In genomic region chr1:156247460-156248322, GRCh38 we compare ENCODE assay signal across 9 cellular contexts. TPM values are rescaled to one million over a fixed set of nuclear protein-coding genes. Genes with fewer than 3 reads are reported as not detected.
A peak's percentile ranks its signal among the peaks of the same experiment; 100 is the strongest.
DNase-seq lines count a peak whose midpoint lies in the region; ATAC-seq, FAIRE-seq and TF ChIP-seq lines count a peak whose summit lies in the region.
"Had no signal": no experiment of that assay in that cellular context is flagged by ENCODE, and none has a peak within 500 bp of the region (broad histone marks: within the 10 kb centered on the region; RNA-seq: fewer than 3 reads in every experiment).

PAQR6 (minus strand) TSS chr1:156248056; CDS start chr1:156246731, 1,325 bp downstream.

- H3K4me3 Mint-ChIP-seq in progenitor cell of endocrine pancreas (ENCODE audit: low read depth): no peak within 1 kb of the TSS

- H3K9me3 ChIP-seq in heart right ventricle: no peaks in the 10 kb centered on the region
- H3K9me3 ChIP-seq: adrenal gland had no signal

- FAIRE-seq in GM19239 (lab: Jason Lieb, UNC): no peak

- peaks cover 6% of the 10 kb centered on the region for H3K36me3 Mint-ChIP-seq in progenitor cell of endocrine pancreas (ENCODE audit: insufficient read depth)

- peaks cover 4% of the 10 kb centered on the region for H3K4me1 Mint-ChIP-seq in progenitor cell of endocrine pancreas (ENCODE audit: low read depth)

- H3K27ac Mint-ChIP-seq in progenitor cell of endocrine pancreas: peak within 1 kb of the TSS; percentile 81

- H3K27me3 ChIP-seq in heart right ventricle: peaks cover 0 to 23% (median 8%) of the 10 kb centered on the region in 7 donors
- H3K27me3 ChIP-seq: adrenal gland had no signal

- 50 to 54% methylated on average over 16 of the region's 16 CpGs for WGBS in heart right ventricle, 2 donors

- H3K36me3 ChIP-seq in heart right ventricle: peaks cover 0 to 40% (median 26%) of the 10 kb centered on the region in 9 donors

- peaks cover 34 to 61% (median 47%) of the 10 kb centered on the region in 9 donors for H3K4me1 ChIP-seq in heart right ventricle

- TF ChIP-seq CTCF in RWPE1 (conservative IDR thresholded peaks at IDR 0.05; ENCODE audit: low read depth) (no peak), heart right ventricle (IDR thresholded peaks at IDR 0.05) (peak in 1 of 9 donors; percentile 4), progenitor cell of endocrine pancreas (IDR thresholded peaks at IDR 0.05; ENCODE audit: unreplicated experiment) (no peak)

- H3K4me3 ChIP-seq in heart right ventricle: no peak within 1 kb of the TSS
- H3K4me3 ChIP-seq: adrenal gland had no signal

- no peaks in the 10 kb centered on the region for H3K27me3 Mint-ChIP-seq in progenitor cell of endocrine pancreas

- no peaks in the 10 kb centered on the region for H3K9me3 Mint-ChIP-seq in progenitor cell of endocrine pancreas (ENCODE audit: low read depth)

- ATAC-seq in heart right ventricle (peak; percentile 20 to 50 (median 34)), GM18909 (IDR thresholded peaks at IDR 0.05; ENCODE audit: poor library complexity, unreplicated experiment) (no peak)

- H3K27ac ChIP-seq in RWPE1: peak within 1 kb of the TSS; percentile 82
- peak within 1 kb of the TSS in 1 of 10 donors; percentile 14 for H3K27ac ChIP-seq in heart right ventricle

- CTCF ChIA-PET in RWPE1 (lab: Yijun Ruan, JAX): no interaction called here

- POLR2A ChIA-PET in RWPE1 (lab: Yijun Ruan, JAX; ENCODE audit: low non-redundant PET): no interaction called here

- intact Hi-C loops in heart right ventricle (cut with DNase I): no loop called here

- DNase-seq in DMS53 (lab: John Stamatoyannopoulos, UW) (peak; percentile 64), DMS53 treated with DMSO at 0.1 percent for 48 hours (lab: John Stamatoyannopoulos, UW; ENCODE audit: unreplicated experiment) (no peak), RWPE1 (ENCODE audit: low spot score) (no peak), heart right ventricle (peak in 1 of 2 donors; percentile 50), progenitor cell of endocrine pancreas (ENCODE audit: low spot score, unreplicated experiment) (no peak), GM19239 (ENCODE audit: insufficient read length, low spot score) (no peak), NCI-H2196 (lab: John Stamatoyannopoulos, UW; ENCODE audit: unreplicated experiment) (no peak)

RNA-seq across cellular contexts. Expression of gene PAQR6, which starts in this region (rescaled TPM):
- total RNA-seq in heart right ventricle (1 to 10 TPM in 2 of 10 donors, under 1 TPM in 8; 0.44 to 1.2 (median 0.77) TPM), progenitor cell of endocrine pancreas (21.5 and 22.3 TPM in 2 replicates)
- polyA plus RNA-seq in heart right ventricle: 1 to 10 TPM in 1 of 2 donors, under 1 TPM in 1; 0.39 to 1.5 TPM

Comparison
In these comparisons a context has a peak if more than half of its experiments do, and no peak if none do; other contexts are left out.
1. RNA of gene PAQR6 (total RNA-seq): 21.5 to 22.3 TPM in progenitor cell of endocrine pancreas; 0.44 to 1.2 TPM in heart right ventricle; every median in the first group is over 10 times any median in the second.